Comparison of ENCODE assay signal across 10 cellular contexts in the genomic region with DNA sequence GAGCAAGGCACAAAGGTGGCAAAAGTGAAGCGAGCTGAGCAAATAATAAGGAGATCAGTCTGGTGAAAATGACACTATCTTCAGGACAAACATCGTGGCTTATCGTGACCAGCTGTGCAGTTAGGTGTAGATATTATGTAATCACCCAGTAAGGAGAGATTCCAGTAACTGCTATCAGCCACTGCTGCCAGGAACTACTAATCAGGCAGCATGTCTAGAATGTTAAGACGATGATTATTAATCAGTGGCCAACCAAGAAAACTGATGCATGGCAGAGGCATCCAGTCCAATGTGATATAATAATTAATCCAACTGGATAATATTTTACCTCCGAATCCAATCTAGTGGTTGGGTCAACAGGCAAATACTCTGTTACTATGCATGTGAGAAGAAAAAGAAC.
DNase-seq lines count a peak whose midpoint lies in the region; ATAC-seq lines count a peak whose summit lies in the region.
"Had no signal": no experiment of that assay in that cellular context is flagged by ENCODE, and none has a peak within 500 bp of the region (broad histone marks: within the 10 kb centered on the region; RNA-seq: fewer than 3 reads in every experiment).

No MANE protein-coding gene starts in this region.

- H3K9me3 ChIP-seq in subcutaneous abdominal adipose tissue (ENCODE audit: control insufficient read depth in 5 of 5, low read length in 5 of 5), result no peaks in the 10 kb centered on the region

- intact Hi-C loops in activated CD4-positive, alpha-beta memory T cell treated with anti-CD3 and anti-CD28 coated beads for 36 hours (cut with micrococcal nuclease), result no loop called here

- H3K9me3 Mint-ChIP-seq in stimulated activated memory B cell treated with anti-CD40 and anti-IgM and Interleukin-4, amounts not matched to agents 10 μg/mL and 1 μg/mL and 100 μg/mL, for 72 hours, result no peaks in the 10 kb centered on the region
- H3K9me3 Mint-ChIP-seq in activated CD4-positive, alpha-beta memory T cell treated with anti-CD3 and anti-CD28 coated beads for 36 hours, result no peaks in the 10 kb centered on the region

- peak overlapping the region in 3 of 5 donors; percentile 14 to 85 (median 74) for H3K9ac ChIP-seq in subcutaneous abdominal adipose tissue (ENCODE audit: low read length in 5 of 5)

- H3K4me1 Mint-ChIP-seq in stimulated activated memory B cell treated with anti-CD40 and anti-IgM and Interleukin-4, amounts not matched to agents 10 μg/mL and 1 μg/mL and 100 μg/mL, for 72 hours, result peaks cover 6% of the 10 kb centered on the region
- H3K4me1 Mint-ChIP-seq in activated CD4-positive, alpha-beta memory T cell treated with anti-CD3 and anti-CD28 coated beads for 36 hours (ENCODE audit: low read depth), result peaks cover 5% of the 10 kb centered on the region

- POLR2A ChIA-PET in activated CD4-positive, alpha-beta memory T cell treated with anti-CD3 and anti-CD28 coated beads for 36 hours (lab: Charles Lee), result no interaction called here

- no peaks in the 10 kb centered on the region for H3K27me3 Mint-ChIP-seq in stimulated activated memory B cell treated with anti-CD40 and anti-IgM and Interleukin-4, amounts not matched to agents 10 μg/mL and 1 μg/mL and 100 μg/mL, for 72 hours
- H3K27me3 Mint-ChIP-seq in activated CD4-positive, alpha-beta memory T cell treated with anti-CD3 and anti-CD28 coated beads for 36 hours, result no peaks in the 10 kb centered on the region

- no peaks in the 10 kb centered on the region for H3K36me3 ChIP-seq in subcutaneous abdominal adipose tissue (ENCODE audit: control insufficient read depth in 5 of 5, insufficient read depth in 5 of 5, low read length in 5 of 5)

- H3K27ac Mint-ChIP-seq in stimulated activated memory B cell treated with anti-CD40 and anti-IgM and Interleukin-4, amounts not matched to agents 10 μg/mL and 1 μg/mL and 100 μg/mL, for 72 hours, result no peak overlapping the region
- H3K27ac Mint-ChIP-seq in activated CD4-positive, alpha-beta memory T cell treated with anti-CD3 and anti-CD28 coated beads for 36 hours, result no peak overlapping the region

- H3K27ac ChIP-seq in subcutaneous abdominal adipose tissue (ENCODE audit: low read depth, low read length), result peak overlapping the region; percentile 92

- CTCF ChIA-PET in activated CD4-positive, alpha-beta memory T cell treated with anti-CD3 and anti-CD28 coated beads for 36 hours (lab: Charles Lee), result interaction anchor here (0.8 to 1.4 kb wide), 2 partner anchors 43 to 488 kb away, joined by 3 to 4 read pairs; no protein-coding TSS in a partner anchor

- no peak overlapping the region for H3K4me3 ChIP-seq in subcutaneous abdominal adipose tissue (ENCODE audit: low read depth in 1 of 5, low read length in 5 of 5)

- peaks cover 7 to 44% (median 31%) of the 10 kb centered on the region in 5 donors for H3K4me1 ChIP-seq in subcutaneous abdominal adipose tissue (ENCODE audit: control insufficient read depth in 5 of 5, insufficient read depth in 5 of 5, low read length in 5 of 5)

- H3K27me3 ChIP-seq in subcutaneous abdominal adipose tissue (ENCODE audit: control insufficient read depth in 5 of 5, insufficient read depth in 4 of 5, low read length in 5 of 5), result no peaks in the 10 kb centered on the region

- ATAC-seq in left lobe of liver, result peak; percentile 77
- ATAC-seq in GM21367 (IDR thresholded peaks at IDR 0.05; ENCODE audit: unreplicated experiment), result no peak
- no peak for ATAC-seq in GM18867 (IDR thresholded peaks at IDR 0.05; ENCODE audit: unreplicated experiment)
- no peak for ATAC-seq in stimulated activated memory B cell treated with anti-CD40 and anti-IgM and Interleukin-4, amounts not matched to agents 10 μg/mL and 1 μg/mL and 100 μg/mL, for 72 hours

- DNase-seq in LHCN-M2 (ENCODE audit: low read depth), result peak; percentile 42
- DNase-seq in dermis blood vessel endothelial cell, result peak; percentile 30
- no peak for DNase-seq in left lobe of liver (ENCODE audit: low spot score)
- no peak for DNase-seq in activated CD4-positive, alpha-beta memory T cell treated with anti-CD3 and anti-CD28 coated beads for 36 hours
- DNase-seq: NCI-H1105 treated with DMSO at 0.1 percent for 48 hours, T-helper 9 cell had no signal

- H3K4me3 Mint-ChIP-seq in stimulated activated memory B cell treated with anti-CD40 and anti-IgM and Interleukin-4, amounts not matched to agents 10 μg/mL and 1 μg/mL and 100 μg/mL, for 72 hours, result no peak overlapping the region
- H3K4me3 Mint-ChIP-seq in activated CD4-positive, alpha-beta memory T cell treated with anti-CD3 and anti-CD28 coated beads for 36 hours, result no peak overlapping the region

- H3K36me3 Mint-ChIP-seq in stimulated activated memory B cell treated with anti-CD40 and anti-IgM and Interleukin-4, amounts not matched to agents 10 μg/mL and 1 μg/mL and 100 μg/mL, for 72 hours, result no peaks in the 10 kb centered on the region
- H3K36me3 Mint-ChIP-seq in activated CD4-positive, alpha-beta memory T cell treated with anti-CD3 and anti-CD28 coated beads for 36 hours, result no peaks in the 10 kb centered on the region

Comparison
In these comparisons a context has a peak if more than half of its experiments do, and no peak if none do; other contexts are left out.
1. DNase-seq: peak in LHCN-M2 (single experiment) and dermis blood vessel endothelial cell (single experiment); none in left lobe of liver (single experiment) and activated CD4-positive, alpha-beta memory T cell treated with anti-CD3 and anti-CD28 coated beads for 36 hours (single experiment).